8 cellular contexts compared by ENCODE assay signal in the genomic region with DNA sequence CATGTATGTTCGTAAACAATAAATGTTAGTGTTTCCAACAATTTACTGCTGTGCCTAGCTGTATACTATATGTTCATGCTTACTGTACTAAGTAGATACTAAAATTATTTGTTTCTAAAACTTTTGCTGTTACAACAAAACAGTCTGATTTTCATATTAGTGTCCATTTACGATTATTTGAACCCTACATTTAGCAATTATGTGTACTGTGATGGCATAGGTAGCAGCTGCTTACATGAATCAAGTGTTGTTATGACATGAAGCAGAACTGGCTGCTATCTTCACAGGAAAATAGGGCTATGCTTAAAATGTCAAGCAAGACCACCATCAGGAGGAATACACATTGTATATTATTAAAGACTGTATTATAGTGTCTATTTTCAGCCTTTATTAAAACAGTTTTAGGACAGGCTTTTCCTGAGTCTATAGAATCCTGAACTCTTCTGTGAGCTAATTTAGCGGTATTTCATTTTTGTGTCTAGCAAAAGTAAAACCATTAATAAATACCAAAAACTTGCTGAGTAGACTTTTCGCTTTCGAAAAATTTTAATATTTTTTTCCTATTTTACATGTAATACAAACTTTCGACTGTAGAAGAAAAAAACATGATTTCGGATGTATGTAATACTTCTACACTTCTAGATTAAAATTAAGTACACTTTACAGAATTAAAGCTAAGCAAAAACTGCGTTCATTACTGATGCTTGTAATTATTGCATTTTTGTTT. TPM values are rescaled to one million over a fixed set of nuclear protein-coding genes. Genes with fewer than 3 reads are reported as not detected.
DNase-seq lines count a peak whose midpoint lies in the region; ATAC-seq and TF ChIP-seq lines count a peak whose summit lies in the region.

No MANE protein-coding gene starts in this region.

- H3K27me3 ChIP-seq in liver (ENCODE audit: control insufficient read depth in 4 of 4, insufficient read depth in 4 of 4, low read length in 3 of 4) (no peaks in the 10 kb centered on the region), upper lobe of right lung (no peaks in the 10 kb centered on the region)

- peaks cover 35% of the 10 kb centered on the region for H3K4me1 Mint-ChIP-seq in activated naive CD4-positive, alpha-beta T cell treated with anti-CD3 and anti-CD28 coated beads, Interleukin-2, amount 10 ng/mL, durations not matched to agents 7 days and 5 days

- H3K27ac Mint-ChIP-seq in activated naive CD4-positive, alpha-beta T cell treated with anti-CD3 and anti-CD28 coated beads, Interleukin-2, amount 10 ng/mL, durations not matched to agents 7 days and 5 days: peak overlapping the region; percentile 93
- H3K27ac Mint-ChIP-seq in activated naive CD4-positive, alpha-beta T cell treated with anti-CD3 and anti-CD28 coated beads, Interleukin-2, amount 50 U/mL, for 72 hours: peak overlapping the region in 1 of 2 donors; percentile 91

- peak overlapping the region in 1 of 2 donors; percentile 100 for H3K9ac ChIP-seq in liver (ENCODE audit: low read depth in 1 of 2, low read length in 2 of 2)

- TF ChIP-seq CTCF in liver (IDR thresholded peaks at IDR 0.05; ENCODE audit: low read depth, low read length, missing input control) (no peak), upper lobe of right lung (IDR thresholded peaks at IDR 0.05) (no peak)

- no peak for ATAC-seq in activated naive CD4-positive, alpha-beta T cell treated with anti-CD3 and anti-CD28 coated beads, Interleukin-2, amount 50 U/mL, for 72 hours
- no peak for ATAC-seq in upper lobe of right lung
- ATAC-seq in GM19397 (IDR thresholded peaks at IDR 0.05; ENCODE audit: unreplicated experiment): no peak
- no peak for ATAC-seq in GM21529 (IDR thresholded peaks at IDR 0.05; ENCODE audit: unreplicated experiment)

- intact Hi-C loops in upper lobe of right lung (cut with DNase I): no loop called here

- peaks cover 2 to 11% (median 5%) of the 10 kb centered on the region in 4 donors for H3K4me1 ChIP-seq in liver (ENCODE audit: control insufficient read depth in 4 of 4, insufficient read depth in 4 of 4, low read length in 3 of 4)
- H3K4me1 ChIP-seq in upper lobe of right lung: no peaks in the 10 kb centered on the region

- H3K4me3 ChIP-seq in liver (ENCODE audit: low read depth in 1 of 3, low read length in 3 of 3) (peak overlapping the region; percentile 67 to 85 (median 71)), upper lobe of right lung (peak overlapping the region; percentile 68)

- peaks cover 15% of the 10 kb centered on the region for H3K36me3 Mint-ChIP-seq in activated naive CD4-positive, alpha-beta T cell treated with anti-CD3 and anti-CD28 coated beads, Interleukin-2, amount 10 ng/mL, durations not matched to agents 7 days and 5 days
- peaks cover 6 to 20% of the 10 kb centered on the region in 2 donors for H3K36me3 Mint-ChIP-seq in activated naive CD4-positive, alpha-beta T cell treated with anti-CD3 and anti-CD28 coated beads, Interleukin-2, amount 50 U/mL, for 72 hours

- peak overlapping the region; percentile 77 for H3K4me3 Mint-ChIP-seq in activated naive CD4-positive, alpha-beta T cell treated with anti-CD3 and anti-CD28 coated beads, Interleukin-2, amount 10 ng/mL, durations not matched to agents 7 days and 5 days

- H3K36me3 ChIP-seq in liver (ENCODE audit: control insufficient read depth in 4 of 4, insufficient read depth in 3 of 4, low read depth in 1 of 4, low read length in 3 of 4) (no peaks in the 10 kb centered on the region), upper lobe of right lung (no peaks in the 10 kb centered on the region)

- H3K9me3 Mint-ChIP-seq in activated naive CD4-positive, alpha-beta T cell treated with anti-CD3 and anti-CD28 coated beads, Interleukin-2, amount 10 ng/mL, durations not matched to agents 7 days and 5 days: no peaks in the 10 kb centered on the region
- H3K9me3 Mint-ChIP-seq in activated naive CD4-positive, alpha-beta T cell treated with anti-CD3 and anti-CD28 coated beads, Interleukin-2, amount 50 U/mL, for 72 hours: no peaks in the 10 kb centered on the region

- H3K9me3 ChIP-seq in liver (ENCODE audit: control insufficient read depth in 4 of 4, low read length in 3 of 4) (no peaks in the 10 kb centered on the region), upper lobe of right lung (no peaks in the 10 kb centered on the region)

- H3K27ac ChIP-seq in angular gyrus (ENCODE audit: low read depth, low read length) (peak overlapping the region; percentile 96), liver (ENCODE audit: low read depth in 1 of 2, low read length in 2 of 2) (peak overlapping the region; percentile 98 to 99), upper lobe of right lung (peak overlapping the region; percentile 93)

- CTCF ChIA-PET in activated naive CD4-positive, alpha-beta T cell treated with anti-CD3 and anti-CD28 coated beads, Interleukin-2, amount 10 ng/mL, durations not matched to agents 7 days and 5 days (lab: Charles Lee): interaction anchor here (1.0 to 2.3 kb wide), 4 partner anchors 10 to 254 kb away, joined by 3 to 10 read pairs (median 4); no protein-coding TSS in a partner anchor

- WGBS in liver: 70% methylated on average over 8 of the region's 8 CpGs

- DNase-seq in activated naive CD4-positive, alpha-beta T cell treated with anti-CD3 and anti-CD28 coated beads, Interleukin-2, amount 10 ng/mL, durations not matched to agents 7 days and 5 days: no peak
- DNase-seq in activated naive CD4-positive, alpha-beta T cell treated with anti-CD3 and anti-CD28 coated beads, Interleukin-2, amount 50 U/mL, for 72 hours (ENCODE audit: low spot score in 2 of 2): no peak
- DNase-seq in upper lobe of right lung (no peak), foreskin melanocyte (no peak)

- no peak for TF ChIP-seq RAD21 in liver (IDR thresholded peaks at IDR 0.05)

- H3K27me3 Mint-ChIP-seq in activated naive CD4-positive, alpha-beta T cell treated with anti-CD3 and anti-CD28 coated beads, Interleukin-2, amount 10 ng/mL, durations not matched to agents 7 days and 5 days: no peaks in the 10 kb centered on the region

TF ChIP-seq in liver, 16 proteins besides CTCF, POLR2A, EP300 and RAD21 (continues in another document):
- TF ChIP-seq, protein P1, sequence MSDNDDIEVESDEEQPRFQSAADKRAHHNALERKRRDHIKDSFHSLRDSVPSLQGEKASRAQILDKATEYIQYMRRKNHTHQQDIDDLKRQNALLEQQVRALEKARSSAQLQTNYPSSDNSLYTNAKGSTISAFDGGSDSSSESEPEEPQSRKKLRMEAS (IDR thresholded peaks at IDR 0.05): no peak
- no peak for TF ChIP-seq HNF4A (conservative IDR thresholded peaks at IDR 0.05)
- no peak for TF ChIP-seq FOXA2 (IDR thresholded peaks at IDR 0.05)
- TF ChIP-seq REST (IDR thresholded peaks at IDR 0.05): no peak
- TF ChIP-seq NR2F2 (IDR thresholded peaks at IDR 0.05): no peak
- TF ChIP-seq, protein P2, sequence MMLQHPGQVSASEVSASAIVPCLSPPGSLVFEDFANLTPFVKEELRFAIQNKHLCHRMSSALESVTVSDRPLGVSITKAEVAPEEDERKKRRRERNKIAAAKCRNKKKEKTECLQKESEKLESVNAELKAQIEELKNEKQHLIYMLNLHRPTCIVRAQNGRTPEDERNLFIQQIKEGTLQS (IDR thresholded peaks at IDR 0.05): no peak
- no peak for TF ChIP-seq JUND (IDR thresholded peaks at IDR 0.05)
- no peak for TF ChIP-seq RXRA (IDR thresholded peaks at IDR 0.05)
- TF ChIP-seq YY1 (IDR thresholded peaks at IDR 0.05): no peak
- TF ChIP-seq, protein P3, sequence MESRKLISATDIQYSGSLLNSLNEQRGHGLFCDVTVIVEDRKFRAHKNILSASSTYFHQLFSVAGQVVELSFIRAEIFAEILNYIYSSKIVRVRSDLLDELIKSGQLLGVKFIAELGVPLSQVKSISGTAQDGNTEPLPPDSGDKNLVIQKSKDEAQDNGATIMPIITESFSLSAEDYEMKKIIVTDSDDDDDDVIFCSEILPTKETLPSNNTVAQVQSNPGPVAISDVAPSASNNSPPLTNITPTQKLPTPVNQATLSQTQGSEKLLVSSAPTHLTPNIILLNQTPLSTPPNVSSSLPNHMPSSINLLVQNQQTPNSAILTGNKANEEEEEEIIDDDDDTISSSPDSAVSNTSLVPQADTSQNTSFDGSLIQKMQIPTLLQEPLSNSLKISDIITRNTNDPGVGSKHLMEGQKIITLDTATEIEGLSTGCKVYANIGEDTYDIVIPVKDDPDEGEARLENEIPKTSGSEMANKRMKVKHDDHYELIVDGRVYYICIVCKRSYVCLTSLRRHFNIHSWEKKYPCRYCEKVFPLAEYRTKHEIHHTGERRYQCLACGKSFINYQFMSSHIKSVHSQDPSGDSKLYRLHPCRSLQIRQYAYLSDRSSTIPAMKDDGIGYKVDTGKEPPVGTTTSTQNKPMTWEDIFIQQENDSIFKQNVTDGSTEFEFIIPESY (IDR thresholded peaks at IDR 0.05): no peak
- no peak for TF ChIP-seq EGR1 (IDR thresholded peaks at IDR 0.05; ENCODE audit: low read depth in 2 of 2)
- no peak for TF ChIP-seq TAF1 (conservative IDR thresholded peaks at IDR 0.05)
- TF ChIP-seq GABPA (IDR thresholded peaks at IDR 0.05 in 1 of 2, conservative IDR thresholded peaks at IDR 0.05 in 1 of 2): no peak
- no peak for TF ChIP-seq SP1 (IDR thresholded peaks at IDR 0.05)

RNA-seq across cellular contexts. Expression of gene WDR89, which starts 1.1 kb away (rescaled TPM):
- total RNA-seq in activated naive CD4-positive, alpha-beta T cell treated with anti-CD3 and anti-CD28 coated beads, Interleukin-2, amount 50 U/mL, for 72 hours: 10 to 100 TPM; 23.1 to 26.4 TPM
- total RNA-seq in liver (1 to 10 TPM; 7.1 to 9.2 TPM), upper lobe of right lung (12.4 TPM)
- polyA plus RNA-seq in liver: 1 to 10 TPM; 3.3 to 3.9 TPM
